ENCODE assay signal across 16 cellular contexts in the genomic region with DNA sequence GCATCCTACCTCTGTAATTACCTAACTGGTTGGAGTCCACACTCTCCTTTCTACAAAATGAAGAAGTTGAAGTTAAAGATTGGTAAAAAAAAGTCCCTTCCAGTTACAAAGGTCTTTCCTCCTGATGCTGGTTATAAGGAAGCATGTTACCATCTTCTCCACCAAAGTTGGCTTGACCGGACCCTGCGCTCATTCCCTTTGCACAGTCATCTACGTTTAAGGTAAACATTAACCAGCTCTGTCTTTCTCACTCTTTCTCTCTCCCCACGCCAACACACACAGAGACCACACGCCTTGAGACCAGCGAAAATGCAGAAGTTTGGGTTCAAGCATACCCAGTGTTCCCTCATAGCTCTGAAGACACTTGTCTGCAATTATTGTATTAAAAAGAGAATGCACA. TPM values are rescaled to one million over a fixed set of nuclear protein-coding genes. Genes with fewer than 3 reads are reported as not detected.
DNase-seq lines count a peak whose midpoint lies in the region; ATAC-seq, FAIRE-seq and TF ChIP-seq lines count a peak whose summit lies in the region.
"Had no signal": no experiment of that assay in that cellular context is flagged by ENCODE, and none has a peak within 500 bp of the region (broad histone marks: within the 10 kb centered on the region; RNA-seq: fewer than 3 reads in every experiment).

No MANE protein-coding gene starts in this region.

- no peaks in the 10 kb centered on the region for H3K36me3 Mint-ChIP-seq in MCF 10A (ENCODE audit: insufficient read depth, unreplicated experiment)
- H3K36me3 Mint-ChIP-seq: CD4-positive, alpha-beta memory T cell had no signal

- POLR2A ChIA-PET in MCF 10A (lab: Yijun Ruan, JAX): no interaction called here

- no peak for TF ChIP-seq EP300 in sigmoid colon (IDR thresholded peaks at IDR 0.05)

- H3K4me3 ChIP-seq in left ventricle myocardium inferior: no peak overlapping the region
- no peak overlapping the region for H3K4me3 ChIP-seq in kidney (ENCODE audit: low read length in 2 of 2)
- no peak overlapping the region for H3K4me3 ChIP-seq in sigmoid colon

- no peaks in the 10 kb centered on the region for H3K27me3 Mint-ChIP-seq in MCF 10A (ENCODE audit: insufficient read depth, unreplicated experiment)

- H3K27ac ChIP-seq in left ventricle myocardium inferior (replicated peaks): peak overlapping the region; percentile 55
- H3K27ac ChIP-seq in kidney (ENCODE audit: low read depth in 2 of 2, low read length in 2 of 2): peak overlapping the region; percentile 43 to 77
- H3K27ac ChIP-seq in sigmoid colon: peak overlapping the region in 1 of 4 donors; percentile 6
- H3K27ac ChIP-seq: C4-2B had no signal

- no peak for DNase-seq in left ventricle myocardium inferior
- no peak for DNase-seq in left cardiac atrium
- DNase-seq in kidney: no peak
- peak; percentile 2 for DNase-seq in sigmoid colon
- DNase-seq in MCF 10A (ENCODE audit: unreplicated experiment): no peak
- DNase-seq in effector CD4-positive, alpha-beta T cell: no peak
- DNase-seq: CD4-positive, alpha-beta memory T cell; DND-41; GDM1; HCEC 1CT had no signal

- H3K9me3 Mint-ChIP-seq in MCF 10A (ENCODE audit: unreplicated experiment): no peaks in the 10 kb centered on the region

- TF ChIP-seq POLR2A in sigmoid colon (IDR thresholded peaks at IDR 0.05): no peak

- H3K9ac ChIP-seq in kidney (ENCODE audit: low read length in 2 of 2): no peak overlapping the region

- H3K4me1 ChIP-seq in left ventricle myocardium inferior: peaks cover 15% of the 10 kb centered on the region
- peaks cover 5 to 8% of the 10 kb centered on the region in 2 donors for H3K4me1 ChIP-seq in kidney (ENCODE audit: control insufficient read depth in 1 of 2, insufficient read depth in 1 of 2, low read depth in 1 of 2, low read length in 2 of 2)
- H3K4me1 ChIP-seq in sigmoid colon: peaks cover 0 to 2% (median 0%) of the 10 kb centered on the region in 4 donors

- H3K27me3 ChIP-seq in left ventricle myocardium inferior (ENCODE audit: low read depth) (peaks cover 26% of the 10 kb centered on the region), sigmoid colon (no peaks in the 10 kb centered on the region)

- H3K27ac Mint-ChIP-seq in MCF 10A (ENCODE audit: low read depth, unreplicated experiment): no peak overlapping the region
- H3K27ac Mint-ChIP-seq: B cell; CD4-positive, alpha-beta memory T cell had no signal

- TF ChIP-seq CTCF in left ventricle myocardium inferior (IDR thresholded peaks at IDR 0.05; ENCODE audit: borderline replicate concordance): no peak
- no peak for TF ChIP-seq CTCF in kidney (IDR thresholded peaks at IDR 0.05; ENCODE audit: borderline replicate concordance, extremely low read depth, insufficient read depth)
- TF ChIP-seq CTCF in sigmoid colon (IDR thresholded peaks at IDR 0.05): no peak
- TF ChIP-seq CTCF in MCF 10A (IDR thresholded peaks at IDR 0.05; ENCODE audit: unreplicated experiment): no peak

- no TSS peak for BruUV-seq in MCF 10A (replicated peaks; lab: Mats Ljungman, UMichigan)

- ATAC-seq in left cardiac atrium (no peak), GM19452 (IDR thresholded peaks at IDR 0.05; ENCODE audit: unreplicated experiment) (no peak)

- 39 to 74% methylated on average over 6 of the region's 6 CpGs for WGBS in sigmoid colon, 2 donors

- peaks cover 7% of the 10 kb centered on the region for H3K9me3 ChIP-seq in left ventricle myocardium inferior (replicated peaks)
- no peaks in the 10 kb centered on the region for H3K9me3 ChIP-seq in kidney (ENCODE audit: control insufficient read depth in 1 of 2, low read length in 2 of 2)
- no peaks in the 10 kb centered on the region for H3K9me3 ChIP-seq in sigmoid colon

- intact Hi-C loops in left ventricle myocardium inferior (cut with micrococcal nuclease) (no loop called here), left cardiac atrium (cut with DNase I) (no loop called here), kidney (cut with DNase I) (no loop called here), sigmoid colon (cut with DNase I) (no loop called here), MCF 10A (cut with micrococcal nuclease) (no loop called here)

- H3K36me3 ChIP-seq in left ventricle myocardium inferior (peaks cover 13% of the 10 kb centered on the region), kidney (ENCODE audit: control insufficient read depth in 1 of 2, insufficient read depth in 2 of 2, low read length in 2 of 2) (peaks cover 0 to 10% of the 10 kb centered on the region in 2 donors), sigmoid colon (peaks cover 0 to 46% (median 27%) of the 10 kb centered on the region in 4 donors)

- no peak for FAIRE-seq in kidney (lab: Jason Lieb, UNC)
- FAIRE-seq: GM12892, GM19239, HTR-8/SVneo had no signal

- CTCF ChIA-PET in MCF 10A (lab: Yijun Ruan, JAX): no interaction called here

- H3K4me3 Mint-ChIP-seq in MCF 10A (ENCODE audit: unreplicated experiment): no peak overlapping the region
- H3K4me3 Mint-ChIP-seq: B cell; CD4-positive, alpha-beta memory T cell had no signal

- no peaks in the 10 kb centered on the region for H3K4me1 Mint-ChIP-seq in MCF 10A (ENCODE audit: insufficient read depth, unreplicated experiment)
- H3K4me1 Mint-ChIP-seq: B cell had no signal

RNA-seq across cellular contexts. Expression of a gene that starts 11.9 kb away (rescaled TPM):
- 62.5 TPM for total RNA-seq in left ventricle myocardium inferior
- total RNA-seq in left cardiac atrium: 100 to 1,000 TPM; 121 to 122 TPM
- total RNA-seq in kidney: 99.0 TPM
- polyA plus RNA-seq in kidney (ENCODE audit: insufficient read depth, low read depth, low replicate concordance): 75.2 TPM
- 100 to 1,000 TPM in 2 of 4 donors, 10 to 100 TPM in 2; 91.8 to 253 (median 103) TPM for total RNA-seq in sigmoid colon
- polyA plus RNA-seq in sigmoid colon: 10 to 100 TPM in 2 of 3 donors, 1 to 10 TPM in 1; 3.0 to 25.8 (median 19.5) TPM
- total RNA-seq in MCF 10A (2022): 4.3 and 14.8 TPM in 2 replicates
